ENCODE assay signal across 8 cellular contexts in genomic region chr17:76268015-76268749, GRCh38. TPM values are rescaled to one million over a fixed set of nuclear protein-coding genes. Genes with fewer than 3 reads are reported as not detected.
A peak's percentile ranks its signal among the peaks of the same experiment; 100 is the strongest.
DNase-seq lines count a peak whose midpoint lies in the region; ATAC-seq and TF ChIP-seq lines count a peak whose summit lies in the region.

No MANE protein-coding gene starts in this region.

- H2AFZ ChIP-seq in OCI-LY3 (ENCODE audit: low read depth, low read length) = no peak overlapping the region
- H2AFZ ChIP-seq in trophoblast cell (ENCODE audit: insufficient read depth, low read length, poor library complexity) = no peak overlapping the region

- H4K20me1 ChIP-seq in OCI-LY3 (ENCODE audit: insufficient read depth, low read length) = peaks cover 11% of the 10 kb centered on the region; the same call in 1 of the 2 replicates

- H3K4me1 ChIP-seq in OCI-LY3 (ENCODE audit: low read length) (peaks cover 65% of the 10 kb centered on the region), foreskin keratinocyte (peaks cover 22% of the 10 kb centered on the region), trophoblast cell (ENCODE audit: control insufficient read depth in 1 of 2, insufficient read depth in 2 of 2, low read length in 2 of 2) (peaks cover 29 to 49% of the 10 kb centered on the region in 2 experiments), vagina (peaks cover 78% of the 10 kb centered on the region)

- peak in 1 of 2 donors; percentile 60 for TF ChIP-seq POLR2A in vagina (IDR thresholded peaks at IDR 0.05)

- H2BK5ac ChIP-seq in trophoblast cell (ENCODE audit: low read depth, low read length, poor library complexity) = peak overlapping the region; percentile 68

- WGBS in trophoblast cell (ENCODE audit: extremely low coverage, insufficient coverage, insufficient read length) = no CpG with 5 or more reads among the region's 9 CpGs

- H3K27ac ChIP-seq in OCI-LY3 (ENCODE audit: low read length) (peak overlapping the region; percentile 94), foreskin keratinocyte (peak overlapping the region; percentile 60), trophoblast cell (ENCODE audit: low read depth, low read length) (peak overlapping the region; percentile 92), vagina (peak overlapping the region; percentile 97)

- TF ChIP-seq CTCF in OCI-LY3 (IDR thresholded peaks at IDR 0.05; ENCODE audit: low read depth, low read length) (no peak), foreskin keratinocyte (conservative IDR thresholded peaks at IDR 0.05) (peak; percentile 2), vagina (IDR thresholded peaks at IDR 0.05) (no peak)

- no peaks in the 10 kb centered on the region for H3K27me3 ChIP-seq in OCI-LY3 (ENCODE audit: low read depth, low read length)
- no peaks in the 10 kb centered on the region for H3K27me3 ChIP-seq in foreskin keratinocyte
- no peaks in the 10 kb centered on the region for H3K27me3 ChIP-seq in trophoblast cell (ENCODE audit: insufficient read depth, low read length)
- no peaks in the 10 kb centered on the region for H3K27me3 ChIP-seq in vagina

- H2BK12ac ChIP-seq in trophoblast cell (ENCODE audit: low read length) = peak overlapping the region; percentile 61

- peak overlapping the region; percentile 43 for H3K18ac ChIP-seq in trophoblast cell (ENCODE audit: low read length)

- no peak overlapping the region for H3K23ac ChIP-seq in trophoblast cell (ENCODE audit: low read length)

- H3K9me3 ChIP-seq in OCI-LY3 (ENCODE audit: insufficient read depth, low read length) (no peaks in the 10 kb centered on the region), trophoblast cell (ENCODE audit: insufficient read depth, low read depth, low read length) (no peaks in the 10 kb centered on the region), vagina (no peaks in the 10 kb centered on the region)

- H3K79me2 ChIP-seq in OCI-LY3 (ENCODE audit: low read length) = peaks cover 71% of the 10 kb centered on the region
- peaks cover 6% of the 10 kb centered on the region for H3K79me2 ChIP-seq in trophoblast cell (ENCODE audit: control insufficient read depth, insufficient read depth, low read length, poor library complexity)

- peak overlapping the region; percentile 47 for H4K8ac ChIP-seq in trophoblast cell (ENCODE audit: low read depth, low read length)

- H3K36me3 ChIP-seq in OCI-LY3 (replicated peaks; ENCODE audit: low read depth, low read length) (peaks cover 37% of the 10 kb centered on the region), trophoblast cell (ENCODE audit: control insufficient read depth in 1 of 2, insufficient read depth in 2 of 2, low read length in 2 of 2) (peaks cover 13 to 20% of the 10 kb centered on the region in 2 experiments), vagina (peaks cover 0 to 13% of the 10 kb centered on the region in 2 donors)

- peak overlapping the region; percentile 37 for H3K4ac ChIP-seq in trophoblast cell (ENCODE audit: low read depth, low read length)

- DNase-seq in GM04504 (ENCODE audit: low read depth) = peak; percentile 53
- peak; percentile 88 for DNase-seq in activated effector memory CD4-positive, alpha-beta T cell treated with anti-CD3 and anti-CD28 coated beads, Interleukin-2, amount 50 U/mL, for 16 hours
- peak; percentile 74 to 78 for DNase-seq in foreskin keratinocyte
- peak; percentile 50 to 54 for DNase-seq in trophoblast cell
- no peak for DNase-seq in vagina (ENCODE audit: extremely low spot score in 2 of 2)
- no peak for DNase-seq in NCI-H1417 treated with DMSO at 0.1 percent for 48 hours (lab: John Stamatoyannopoulos, UW)

- H3K79me1 ChIP-seq in trophoblast cell (ENCODE audit: low read length) = peaks cover 29% of the 10 kb centered on the region

- H2BK120ac ChIP-seq in trophoblast cell (ENCODE audit: insufficient read depth, low read length, poor library complexity) = peak overlapping the region; percentile 81

- H3K4me3 ChIP-seq in OCI-LY3 (ENCODE audit: low read length) = peak overlapping the region; percentile 96
- H3K4me3 ChIP-seq in trophoblast cell (ENCODE audit: low read depth, low read length) = no peak overlapping the region
- H3K4me3 ChIP-seq in vagina = peak overlapping the region in 1 of 2 donors; percentile 17

- H3K14ac ChIP-seq in trophoblast cell (ENCODE audit: low read length) = peak overlapping the region; percentile 62

- no peak overlapping the region for H4K12ac ChIP-seq in trophoblast cell (ENCODE audit: low read depth, low read length)

- H3K4me2 ChIP-seq in OCI-LY3 (ENCODE audit: low read length) = peak overlapping the region; percentile 91
- H3K4me2 ChIP-seq in trophoblast cell (ENCODE audit: low read length) = peak overlapping the region; percentile 2

- no peak overlapping the region for H2AK5ac ChIP-seq in trophoblast cell (ENCODE audit: low read length)

- peak overlapping the region; percentile 20 for H4K91ac ChIP-seq in trophoblast cell (ENCODE audit: low read depth, low read length)

- intact Hi-C loops in vagina (cut with DNase I) = no loop called here

- H3K9ac ChIP-seq in OCI-LY3 (ENCODE audit: low read length) (peak overlapping the region; percentile 95), trophoblast cell (ENCODE audit: low read length) (peak overlapping the region; percentile 0)

- peak; percentile 10 for ATAC-seq in foreskin keratinocyte
- no peak for ATAC-seq in GM21717 (IDR thresholded peaks at IDR 0.05; ENCODE audit: unreplicated experiment)

RNA-seq across cellular contexts. Expression of gene UBALD2, which starts 3.0 kb away (rescaled TPM):
- total RNA-seq in foreskin keratinocyte = 40.8 and 47.1 TPM in 2 replicates
- polyA plus RNA-seq in foreskin keratinocyte = 85.6 and 89.8 TPM in 2 replicates
- polyA plus RNA-seq in trophoblast cell (2013) = 277 and 287 TPM in 2 replicates
- 18.4 TPM for total RNA-seq in vagina

RNA-seq across cellular contexts. Expression of gene RNF157, which starts 27.9 kb away (rescaled TPM):
- not detected in 2 replicates for total RNA-seq in foreskin keratinocyte
- 0.01 TPM in 1 of 2 replicates, not detected in the other for polyA plus RNA-seq in foreskin keratinocyte
- 0.22 and 0.33 TPM in 2 replicates for polyA plus RNA-seq in trophoblast cell (2013)
- total RNA-seq in vagina = 8.8 TPM

RNA-seq across cellular contexts. Expression of gene QRICH2, which starts 39.9 kb away (rescaled TPM):
- total RNA-seq in foreskin keratinocyte (1.5 and 2.1 TPM in 2 replicates), vagina (10.8 TPM)
- polyA plus RNA-seq in foreskin keratinocyte = 1.0 and 1.8 TPM in 2 replicates
- 0.69 and 1.00 TPM in 2 replicates for polyA plus RNA-seq in trophoblast cell (2013)

Comparison
In these comparisons a context has a peak if more than half of its experiments do, and no peak if none do; other contexts are left out.
1. DNase-seq: peak in GM04504 (single experiment), activated effector memory CD4-positive, alpha-beta T cell treated with anti-CD3 and anti-CD28 coated beads, Interleukin-2, amount 50 U/mL, for 16 hours (single experiment), foreskin keratinocyte (2 of 2) and trophoblast cell (2 of 2); none in vagina (0 of 2) and NCI-H1417 treated with DMSO at 0.1 percent for 48 hours (single experiment).
2. Peak in every context shown above with its lines, with median percentiles within 50 percentile points of each other: H3K27ac ChIP-seq.